Comparison of ENCODE assay signal across 9 cellular contexts in the genomic region with DNA sequence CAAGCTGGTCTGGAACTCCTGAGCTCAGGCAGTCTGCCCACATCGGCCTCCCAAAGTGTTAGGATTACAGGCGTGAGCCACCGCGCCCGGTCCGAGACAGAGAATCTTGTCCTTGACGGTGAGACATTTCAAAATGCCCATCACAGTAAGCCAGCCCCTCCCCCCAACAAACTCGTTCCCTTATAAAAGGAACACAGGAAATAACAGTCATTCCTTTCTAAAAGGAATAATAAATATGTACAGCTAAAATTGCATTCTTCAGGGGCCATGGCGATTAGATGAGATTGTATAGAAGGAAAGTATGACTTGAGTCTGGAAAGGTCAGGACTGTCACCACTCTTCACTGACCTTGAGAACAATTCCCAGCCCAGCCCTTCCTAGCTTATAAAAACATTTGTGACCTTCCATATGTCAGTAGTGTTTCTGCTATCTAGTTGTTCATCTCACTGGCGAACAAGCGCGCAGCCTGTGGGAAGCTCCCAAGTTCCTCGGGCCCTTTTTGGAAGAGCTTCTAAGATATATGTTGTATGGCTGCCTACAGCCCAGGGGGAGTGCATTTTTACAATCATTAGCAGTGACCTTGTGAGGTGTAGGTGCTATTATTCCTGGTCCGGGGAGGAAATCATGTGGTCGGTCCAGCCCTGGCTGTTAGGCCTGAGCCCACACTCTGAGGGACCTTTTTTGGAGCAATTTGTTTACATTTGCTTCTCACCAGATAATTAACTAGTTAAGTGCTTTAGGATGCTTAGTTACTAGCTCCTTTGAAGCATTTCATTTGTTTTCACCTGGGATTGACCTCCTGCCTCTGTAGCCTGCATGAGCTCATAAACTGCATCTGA. TPM values are rescaled to one million over a fixed set of nuclear protein-coding genes. Genes with fewer than 3 reads are reported as not detected.
DNase-seq lines count a peak whose midpoint lies in the region; ATAC-seq and TF ChIP-seq lines count a peak whose summit lies in the region.
"Had no signal": no experiment of that assay in that cellular context is flagged by ENCODE, and none has a peak within 500 bp of the region (broad histone marks: within the 10 kb centered on the region; RNA-seq: fewer than 3 reads in every experiment).

No MANE protein-coding gene starts in this region.

- peak overlapping the region; percentile 4 for H3K27ac Mint-ChIP-seq in activated CD4-positive, alpha-beta T cell treated with anti-CD3 and anti-CD28 coated beads for 36 hours

- H3K36me3 ChIP-seq in stomach (peaks cover 0 to 11% (median 0%) of the 10 kb centered on the region in 4 donors), Karpas-422 (ENCODE audit: insufficient read depth, low read length) (peaks cover 3% of the 10 kb centered on the region)

- H3K36me3 Mint-ChIP-seq in activated CD4-positive, alpha-beta T cell treated with anti-CD3 and anti-CD28 coated beads for 36 hours (ENCODE audit: low read depth) = peaks cover 20% of the 10 kb centered on the region

- H3K4me1 Mint-ChIP-seq in activated CD4-positive, alpha-beta T cell treated with anti-CD3 and anti-CD28 coated beads for 36 hours = peaks cover 68% of the 10 kb centered on the region

- ATAC-seq in activated CD4-positive, alpha-beta T cell treated with anti-CD3 and anti-CD28 coated beads for 36 hours = no peak

- peaks cover 60 to 100% (median 83%) of the 10 kb centered on the region in 4 donors for H3K4me1 ChIP-seq in stomach
- H3K4me1 ChIP-seq in Karpas-422 (ENCODE audit: low read length) = no peaks in the 10 kb centered on the region

- no peaks in the 10 kb centered on the region for H3K9me2 ChIP-seq in Karpas-422 (replicated peaks; ENCODE audit: insufficient read depth, low read length)

- H3K79me2 ChIP-seq in Karpas-422 (ENCODE audit: low read length) = peaks cover 99% of the 10 kb centered on the region

- no peak overlapping the region for H3K4me3 Mint-ChIP-seq in activated CD4-positive, alpha-beta T cell treated with anti-CD3 and anti-CD28 coated beads for 36 hours

- H3K4me3 ChIP-seq in stomach (peak overlapping the region in 1 of 4 donors; percentile 6), Karpas-422 (ENCODE audit: low read length) (no peak overlapping the region)

- H3K27me3 Mint-ChIP-seq in activated CD4-positive, alpha-beta T cell treated with anti-CD3 and anti-CD28 coated beads for 36 hours = no peaks in the 10 kb centered on the region

- intact Hi-C loops in activated CD4-positive, alpha-beta T cell treated with anti-CD3 and anti-CD28 coated beads for 36 hours (cut with DNase I, micrococcal nuclease) = no loop called here
- intact Hi-C loops in stomach (cut with DNase I; ENCODE audit: low total_unique reads) = no loop called here

- 50 to 58% (median 57%) methylated on average over 15 of the region's 15 CpGs for WGBS in stomach, 5 donors

- no peaks in the 10 kb centered on the region for H3K27me3 ChIP-seq in layer of hippocampus (ENCODE audit: control insufficient read depth, insufficient read depth, low read length)
- no peaks in the 10 kb centered on the region for H3K27me3 ChIP-seq in stomach
- no peaks in the 10 kb centered on the region for H3K27me3 ChIP-seq in Karpas-422 (ENCODE audit: low read length)

- H3K9ac ChIP-seq in Karpas-422 (ENCODE audit: low read length) = no peak overlapping the region

- POLR2A ChIA-PET in activated CD4-positive, alpha-beta T cell treated with anti-CD3 and anti-CD28 coated beads for 36 hours (lab: Charles Lee) = interaction anchor here (0.6 kb wide), 1 partner anchor 110 kb away, joined by 8 read pairs; no protein-coding TSS in a partner anchor

- no peak for DNase-seq in activated CD4-positive, alpha-beta T cell treated with anti-CD3 and anti-CD28 coated beads for 36 hours
- no peak for DNase-seq in activated CD4-positive, alpha-beta T cell treated with anti-CD3 and anti-CD28 coated beads for 4 hours
- DNase-seq in astrocyte of the hippocampus (ENCODE audit: low read depth, low spot score) (peak; percentile 47), stomach (no peak), Karpas-422 (no peak), NCI-H2107 treated with DMSO at 0.1 percent for 48 hours (lab: John Stamatoyannopoulos, UW; ENCODE audit: unreplicated experiment) (no peak), KG1 (lab: John Stamatoyannopoulos, UW) (no peak)
- DNase-seq: stimulated activated CD4-positive, alpha-beta T cell treated with anti-CD3 and anti-CD28 coated beads, Interleukin-4, amount 100 ng/mL, for 4 hours had no signal

- no peak overlapping the region for H3K4me2 ChIP-seq in Karpas-422 (ENCODE audit: low read depth, low read length, poor library complexity, severe bottlenecking)

- H3K9me3 ChIP-seq in stomach (no peaks in the 10 kb centered on the region), Karpas-422 (ENCODE audit: low read length) (no peaks in the 10 kb centered on the region)

- peaks cover 44% of the 10 kb centered on the region for H4K20me1 ChIP-seq in Karpas-422 (ENCODE audit: insufficient read depth, low read depth, low read length)

- no peak for TF ChIP-seq CTCF in stomach (IDR thresholded peaks at IDR 0.05)

- no peaks in the 10 kb centered on the region for H3K9me3 Mint-ChIP-seq in activated CD4-positive, alpha-beta T cell treated with anti-CD3 and anti-CD28 coated beads for 36 hours (ENCODE audit: low read depth)

- no peak overlapping the region for H2AFZ ChIP-seq in Karpas-422 (ENCODE audit: low read length)

- H3K27ac ChIP-seq in layer of hippocampus (ENCODE audit: low read depth, low read length) (peak overlapping the region; percentile 65), stomach (peak overlapping the region; percentile 22 to 61 (median 48)), Karpas-422 (ENCODE audit: low read length) (no peak overlapping the region)

- no peak for TF ChIP-seq EP300 in stomach (IDR thresholded peaks at IDR 0.05)

- CTCF ChIA-PET in activated CD4-positive, alpha-beta T cell treated with anti-CD3 and anti-CD28 coated beads for 36 hours (lab: Charles Lee) = interaction anchor here (0.6 to 2.4 kb wide), 7 partner anchors 11 to 369 kb away, joined by 3 to 8 read pairs (median 4); partner anchors contain the start of genes FBXO42 and NECAP2

- TF ChIP-seq POLR2A in stomach (IDR thresholded peaks at IDR 0.05) = no peak

RNA-seq across cellular contexts. Expression of gene SZRD1, which starts 8.7 kb away (rescaled TPM):
- total RNA-seq in activated CD4-positive, alpha-beta T cell treated with anti-CD3 and anti-CD28 coated beads for 36 hours = 100 to 1,000 TPM; 184 to 238 TPM
- 10 to 100 TPM; 15.8 to 86.6 (median 44.3) TPM for total RNA-seq in stomach
- 10 to 100 TPM; 41.9 to 66.9 (median 57.1) TPM for polyA plus RNA-seq in stomach
- 34.5 and 52.2 TPM in 2 replicates for total RNA-seq in Karpas-422 (2014; rRNA removed; shearing (Covaris generic); ENCODE audit: low replicate concordance)

RNA-seq across cellular contexts. Expression of gene FBXO42, which starts 23.5 kb away (rescaled TPM):
- 10 to 100 TPM; 14.3 to 18.1 TPM for total RNA-seq in activated CD4-positive, alpha-beta T cell treated with anti-CD3 and anti-CD28 coated beads for 36 hours
- total RNA-seq in stomach = 10 to 100 TPM; 11.1 to 35.4 (median 18.7) TPM
- 1 to 10 TPM; 4.3 to 9.7 (median 6.9) TPM for polyA plus RNA-seq in stomach
- total RNA-seq in Karpas-422 (2014; rRNA removed; shearing (Covaris generic); ENCODE audit: low replicate concordance) = 27.9 and 31.7 TPM in 2 replicates
